ENCODE assay signal across 24 cellular contexts in the genomic region with DNA sequence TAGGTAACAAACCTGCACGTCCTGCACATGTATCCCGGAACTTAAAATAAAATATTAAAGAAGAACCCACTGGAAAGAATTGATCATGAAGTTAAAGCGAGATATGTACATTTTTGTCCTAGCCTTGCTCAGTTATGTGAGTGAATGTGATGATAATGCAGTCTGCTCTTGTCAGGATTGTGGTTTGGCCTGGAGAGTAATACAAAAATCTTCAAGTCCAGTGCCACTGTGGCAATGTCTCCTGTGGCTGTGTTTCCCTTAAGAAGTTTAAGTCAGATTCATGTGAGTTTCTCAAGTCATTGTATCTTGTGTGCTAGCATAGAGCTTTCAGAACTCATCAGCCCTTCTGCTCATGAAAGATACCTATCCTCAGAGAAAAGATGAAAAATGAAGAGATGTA. TPM values are rescaled to one million over a fixed set of nuclear protein-coding genes. Genes with fewer than 3 reads are reported as not detected.
DNase-seq lines count a peak whose midpoint lies in the region; ATAC-seq and TF ChIP-seq lines count a peak whose summit lies in the region.
"Had no signal": no experiment of that assay in that cellular context is flagged by ENCODE, and none has a peak within 500 bp of the region (broad histone marks: within the 10 kb centered on the region; RNA-seq: fewer than 3 reads in every experiment).

No MANE protein-coding gene starts in this region.

- H3K4me1 ChIP-seq in GM23248 (ENCODE audit: insufficient read depth) (no peaks in the 10 kb centered on the region), Peyer's patch (no peaks in the 10 kb centered on the region), mammary epithelial cell (ENCODE audit: insufficient read depth, low read length) (no peaks in the 10 kb centered on the region)
- H3K4me1 ChIP-seq: A549, BE2C had no signal

- dilution Hi-C loops in mammary epithelial cell (cut with HindIII; ENCODE audit: low sequenced_read_pairs): no loop called here

- no peaks in the 10 kb centered on the region for H3K4me1 Mint-ChIP-seq in chondrocyte (ENCODE audit: low read depth)
- H3K4me1 Mint-ChIP-seq: CD14-positive monocyte; CD4-positive, alpha-beta memory T cell; CD4-positive, CD25-positive, alpha-beta regulatory T cell; CD8-positive, alpha-beta memory T cell had no signal

- in situ Hi-C loops in GM23248 (cut with MboI) (no loop called here), mammary epithelial cell (cut with MboI; ENCODE audit: low sequenced_read_pairs in 2 of 2) (no loop called here)

- H2AFZ ChIP-seq in GM23248 (no peak overlapping the region), mammary epithelial cell (ENCODE audit: low read depth, low read length) (no peak overlapping the region)

- CTCF ChIA-PET in mammary epithelial cell (lab: Charles Lee; ENCODE audit: low non-redundant PET): no interaction called here

- H3K4me2 ChIP-seq in GM23248 (ENCODE audit: unreplicated experiment): no peak overlapping the region
- H3K4me2 ChIP-seq in mammary epithelial cell (ENCODE audit: insufficient read depth, low read depth, low read length): no peak overlapping the region
- H3K4me2 ChIP-seq: A549 had no signal

- no peaks in the 10 kb centered on the region for H3K79me2 ChIP-seq in GM23248 (ENCODE audit: insufficient read depth)
- H3K79me2 ChIP-seq in mammary epithelial cell (ENCODE audit: insufficient read depth, low read length): no peaks in the 10 kb centered on the region

- no peaks in the 10 kb centered on the region; the same call in 1 of the 2 replicates for H3K9me2 ChIP-seq in GM23248 (ENCODE audit: insufficient read depth)

- TF ChIP-seq CTCF in AG10803 (conservative IDR thresholded peaks at IDR 0.05; ENCODE audit: low read length) (no peak), chondrocyte (IDR thresholded peaks at IDR 0.05) (no peak), Peyer's patch (IDR thresholded peaks at IDR 0.05) (no peak), mammary epithelial cell (conservative IDR thresholded peaks at IDR 0.05 in 1 of 2, IDR thresholded peaks at IDR 0.05 in 1 of 2; ENCODE audit: extremely low read depth in 1 of 2, insufficient read depth in 1 of 2, low read depth in 1 of 2, low read length in 2 of 2) (no peak)

- H3F3A ChIP-seq in GM23248 (ENCODE audit: insufficient read depth): no peaks in the 10 kb centered on the region; the same call in 1 of the 2 replicates

- DNase-seq in AG10803 (ENCODE audit: low read depth) (peak; percentile 59), amniotic epithelial cell (ENCODE audit: low read depth) (peak; percentile 35), astrocyte of the hippocampus (ENCODE audit: low read depth, low spot score) (peak; percentile 38), chondrocyte (ENCODE audit: low spot score) (no peak), GM23248 (no peak), Peyer's patch (no peak), mammary epithelial cell (no peak)
- DNase-seq: BE2C; C1 segment of cervical spinal cord; CD4-positive, alpha-beta memory T cell; CD4-positive, CD25-positive, alpha-beta regulatory T cell; CD8-positive, alpha-beta memory T cell; COR-L47; DMS 273 treated with DMSO at 0.1 percent for 48 hours; DMS153; DMS79; DND-41; GF-D8 had no signal

- H3K9me3 Mint-ChIP-seq in chondrocyte (ENCODE audit: low read depth): peaks cover 3% of the 10 kb centered on the region
- H3K9me3 Mint-ChIP-seq: CD4-positive, alpha-beta memory T cell had no signal

- H3K27ac ChIP-seq in GM23248: no peak overlapping the region
- H3K27ac ChIP-seq in Peyer's patch: no peak overlapping the region
- no peak overlapping the region for H3K27ac ChIP-seq in mammary epithelial cell (ENCODE audit: insufficient read depth, low read depth, low read length)
- H3K27ac ChIP-seq: 22Rv1, A549, BLaER1 had no signal

- H3K36me3 ChIP-seq in GM23248 (ENCODE audit: low read depth): no peaks in the 10 kb centered on the region
- H3K36me3 ChIP-seq in Peyer's patch: no peaks in the 10 kb centered on the region
- no peaks in the 10 kb centered on the region for H3K36me3 ChIP-seq in mammary epithelial cell (ENCODE audit: insufficient read depth, low read length)
- H3K36me3 ChIP-seq: BE2C, BLaER1 had no signal

- H3K27ac Mint-ChIP-seq in chondrocyte (ENCODE audit: unreplicated experiment): peak overlapping the region; percentile 24
- H3K27ac Mint-ChIP-seq: CD14-positive monocyte; CD4-positive, alpha-beta memory T cell; CD4-positive, CD25-positive, alpha-beta regulatory T cell had no signal

- H3K9ac ChIP-seq in GM23248 (no peak overlapping the region), mammary epithelial cell (ENCODE audit: insufficient read depth, low read length) (no peak overlapping the region)
- H3K9ac ChIP-seq: BLaER1 had no signal

- no TSS peak for BruUV-seq in mammary epithelial cell (replicated peaks; lab: Mats Ljungman, UMichigan)

- no peaks in the 10 kb centered on the region for H3K27me3 ChIP-seq in GM23248 (replicated peaks; ENCODE audit: insufficient read depth)
- no peaks in the 10 kb centered on the region for H3K27me3 ChIP-seq in Peyer's patch
- no peaks in the 10 kb centered on the region for H3K27me3 ChIP-seq in mammary epithelial cell (ENCODE audit: insufficient read depth, low read length)
- H3K27me3 ChIP-seq: BE2C, BLaER1 had no signal

- no peak for ATAC-seq in HG02981 (IDR thresholded peaks at IDR 0.05; ENCODE audit: unreplicated experiment)

- no peaks in the 10 kb centered on the region for H3K27me3 Mint-ChIP-seq in chondrocyte (ENCODE audit: low read depth)

- peaks cover 1% of the 10 kb centered on the region for H3K36me3 Mint-ChIP-seq in chondrocyte (ENCODE audit: low read depth)
- H3K36me3 Mint-ChIP-seq: CD14-positive monocyte; CD4-positive, alpha-beta memory T cell; CD4-positive, CD25-positive, alpha-beta regulatory T cell; CD8-positive, alpha-beta memory T cell had no signal

- intact Hi-C loops in mammary epithelial cell (cut with micrococcal nuclease): no loop called here

- TF ChIP-seq POLR2A in Peyer's patch (IDR thresholded peaks at IDR 0.05): no peak

- H3K4me3 Mint-ChIP-seq in chondrocyte (ENCODE audit: unreplicated experiment): no peak overlapping the region
- H3K4me3 Mint-ChIP-seq: CD14-positive monocyte; CD4-positive, alpha-beta memory T cell; CD4-positive, CD25-positive, alpha-beta regulatory T cell; CD8-positive, alpha-beta memory T cell had no signal

- no peaks in the 10 kb centered on the region for H4K20me1 ChIP-seq in GM23248 (ENCODE audit: insufficient read depth)
- no peaks in the 10 kb centered on the region for H4K20me1 ChIP-seq in mammary epithelial cell (ENCODE audit: insufficient read depth, low read length)
- H4K20me1 ChIP-seq: BLaER1 had no signal

- H3K4me3 ChIP-seq in AG10803 (ENCODE audit: low read length) (no peak overlapping the region), GM23248 (no peak overlapping the region), Peyer's patch (no peak overlapping the region), mammary epithelial cell (replicated peaks in 1 of 3; ENCODE audit: insufficient read depth in 1 of 3, low read depth in 2 of 3, low read length in 3 of 3) (no peak overlapping the region)
- H3K4me3 ChIP-seq: A549, BLaER1 had no signal

- 92 to 94% methylated on average over 3 of the region's 3 CpGs for WGBS in GM23248 (ENCODE audit: low coverage in 1 of 2, low lambda C conversion rate in 2 of 2, missing lambda C conversion rate in 2 of 2), 2 experiments
- WGBS in mammary epithelial cell (ENCODE audit: low coverage, missing lambda C conversion rate): 84% methylated on average over 2 of the region's 3 CpGs

- H3K9me3 ChIP-seq in GM23248 (ENCODE audit: low read depth) (no peaks in the 10 kb centered on the region), Peyer's patch (no peaks in the 10 kb centered on the region), mammary epithelial cell (replicated peaks; ENCODE audit: insufficient read depth, low read length) (no peaks in the 10 kb centered on the region)
- H3K9me3 ChIP-seq: A549, BE2C, BLaER1 had no signal

RNA-seq across cellular contexts. Expression of gene ITGBL1, which starts 18.0 kb away (rescaled TPM):
- total RNA-seq in chondrocyte: 391 to 806 TPM (median 407 TPM) in 3 replicates
- total RNA-seq in GM23248 (2014; rRNA removed; shearing (Covaris generic)): 459 and 462 TPM in 2 replicates
- polyA plus RNA-seq in GM23248 (2016; fragmentation: Nextera tagmentation; extraction: Ambion mirVana): 332 and 336 TPM in 2 replicates
- total RNA-seq in Peyer's patch: 1 to 10 TPM in 1 of 4 donors, under 1 TPM in 2, not detected in 1; 0.27 to 2.6 (median 0.83) TPM
- total RNA-seq in mammary epithelial cell: 10 to 100 TPM in 1 of 2 donors, 1 to 10 TPM in 1; 5.5 to 16.7 TPM
- 0.23 TPM for polyA plus RNA-seq in mammary epithelial cell
- polyA minus RNA-seq in mammary epithelial cell: 5.1 TPM
- total RNA-seq: CD4-positive, alpha-beta memory T cell; CD4-positive, CD25-positive, alpha-beta regulatory T cell; CD8-positive, alpha-beta memory T cell had no signal
- polyA plus RNA-seq: CD14-positive monocyte; CD4-positive, alpha-beta memory T cell; CD4-positive, CD25-positive, alpha-beta regulatory T cell; CD8-positive, alpha-beta memory T cell had no signal

RNA-seq across cellular contexts. Expression of gene NALCN, which starts 18.2 kb away (rescaled TPM):
- total RNA-seq in chondrocyte: 38.0 to 59.7 TPM (median 38.6 TPM) in 3 replicates
- total RNA-seq in GM23248 (2014; rRNA removed; shearing (Covaris generic)): 3.6 and 3.9 TPM in 2 replicates
- 3.1 and 3.5 TPM in 2 replicates for polyA plus RNA-seq in GM23248 (2016; fragmentation: Nextera tagmentation; extraction: Ambion mirVana)
- total RNA-seq in Peyer's patch: under 1 TPM in 2 of 4 donors, not detected in 2; 0.13 to 0.18 TPM
- 1 to 10 TPM; 2.4 to 4.5 TPM for total RNA-seq in mammary epithelial cell
- polyA plus RNA-seq in mammary epithelial cell: 0.91 TPM
- polyA minus RNA-seq in mammary epithelial cell: not detected
- total RNA-seq: CD4-positive, alpha-beta memory T cell; CD4-positive, CD25-positive, alpha-beta regulatory T cell; CD8-positive, alpha-beta memory T cell; Daoy had no signal
- polyA plus RNA-seq: CD14-positive monocyte; CD4-positive, alpha-beta memory T cell; CD4-positive, CD25-positive, alpha-beta regulatory T cell; CD8-positive, alpha-beta memory T cell had no signal

Comparison
In these comparisons a context has a peak if more than half of its experiments do, and no peak if none do; other contexts are left out.
1. DNase-seq: peak in AG10803 (single experiment), amniotic epithelial cell (single experiment) and astrocyte of the hippocampus (single experiment); none in chondrocyte (single experiment), GM23248 (single experiment), Peyer's patch (0 of 3) and mammary epithelial cell (single experiment).
2. RNA of gene ITGBL1, which starts 18.0 kb away (total RNA-seq): 459 to 462 TPM in GM23248 and 391 to 806 TPM in chondrocyte; 5.5 to 16.7 TPM in mammary epithelial cell and 0.27 to 2.6 TPM in Peyer's patch; every median in the first group is over 10 times any median in the second.